9 cellular contexts compared by ENCODE assay signal in the genomic region with DNA sequence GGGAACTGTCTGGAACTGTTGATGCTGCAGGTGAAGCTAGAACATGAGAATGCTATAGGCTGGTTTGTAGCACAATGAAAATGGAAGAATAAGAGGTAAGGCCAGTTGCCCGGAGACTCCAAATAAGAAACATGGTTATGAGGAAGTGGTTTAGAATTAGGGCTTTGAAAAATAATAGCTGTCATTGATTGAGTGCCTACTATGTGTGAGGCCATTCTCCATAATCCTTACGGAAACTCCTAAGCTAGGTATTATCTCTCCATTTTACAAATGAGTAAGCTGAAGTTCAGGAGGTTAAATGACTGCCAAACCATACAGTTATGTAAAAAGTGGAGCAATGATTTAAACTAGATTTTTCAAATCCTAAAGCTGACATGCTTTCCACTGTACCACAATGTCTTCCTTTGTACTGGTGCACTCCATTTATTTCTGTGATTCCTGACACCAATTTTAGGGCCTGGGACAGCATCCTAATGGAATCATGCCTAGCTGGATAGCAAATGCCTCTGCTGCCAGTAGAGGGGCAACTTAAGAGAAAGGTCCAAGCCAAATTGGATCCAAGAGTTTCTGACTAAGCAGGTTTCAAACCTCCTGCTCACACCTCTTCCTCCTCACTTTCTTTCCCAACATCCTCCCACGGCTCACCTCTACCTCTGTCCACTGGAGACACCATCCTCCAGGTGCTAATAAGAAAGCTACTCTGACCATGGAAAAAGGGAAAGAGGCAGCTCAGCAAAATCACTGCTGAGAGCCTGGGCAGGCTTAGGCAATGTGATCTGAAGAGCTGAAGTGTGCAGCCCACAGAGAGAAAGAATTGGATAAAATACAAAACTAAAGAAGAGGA. TPM values are rescaled to one million over a fixed set of nuclear protein-coding genes. Genes with fewer than 3 reads are reported as not detected.
DNase-seq lines count a peak whose midpoint lies in the region; ATAC-seq and TF ChIP-seq lines count a peak whose summit lies in the region.
"Had no signal": no experiment of that assay in that cellular context is flagged by ENCODE, and none has a peak within 500 bp of the region (broad histone marks: within the 10 kb centered on the region; RNA-seq: fewer than 3 reads in every experiment).

No MANE protein-coding gene starts in this region.

- no peaks in the 10 kb centered on the region for H3K9me3 Mint-ChIP-seq in T-cell
- H3K9me3 Mint-ChIP-seq in natural killer cell = no peaks in the 10 kb centered on the region

- POLR2A ChIA-PET in T-cell (lab: Charles Lee) = interaction anchor here in 1 of 2 donors (0.5 kb wide), 1 partner anchor 405 kb away, joined by 3 read pairs; no protein-coding TSS in a partner anchor

- H3K4me1 Mint-ChIP-seq in T-cell (peaks cover 17 to 26% (median 19%) of the 10 kb centered on the region in 3 donors), natural killer cell (peaks cover 17 to 18% of the 10 kb centered on the region in 2 donors)

- CTCF ChIA-PET in T-cell (lab: Charles Lee) = interaction anchor here in 1 of 2 donors (0.6 to 1.2 kb wide), 4 partner anchors 9 to 498 kb away, joined by 3 to 6 read pairs (median 4); no protein-coding TSS in a partner anchor

- H3K4me3 Mint-ChIP-seq in T-cell = peak overlapping the region in 2 of 3 donors; percentile 7 to 28
- H3K4me3 Mint-ChIP-seq in natural killer cell = peak overlapping the region; percentile 70

- peak; percentile 48 for ATAC-seq in GM18868 (IDR thresholded peaks at IDR 0.05; ENCODE audit: unreplicated experiment)
- peak; percentile 32 for ATAC-seq in HG02840 (IDR thresholded peaks at IDR 0.05; ENCODE audit: low FRiP score, unreplicated experiment)
- ATAC-seq in T-cell (replicated peaks in 1 of 4) = peak in 1 of 4 experiments; percentile 19
- ATAC-seq in natural killer cell = peak in 2 of 3 donors; percentile 43 to 50

- H3K27me3 Mint-ChIP-seq in T-cell (peaks cover 0 to 1% of the 10 kb centered on the region in 2 donors), natural killer cell (ENCODE audit: low read depth in 2 of 2) (peaks cover 0 to 5% of the 10 kb centered on the region in 2 donors)

- TF ChIP-seq CTCF in natural killer cell (IDR thresholded peaks at IDR 0.05) = no peak

- DNase-seq in T-cell (no peak), natural killer cell (no peak), head of caudate nucleus (no peak), C1 segment of cervical spinal cord (lab: John Stamatoyannopoulos, UW) (no peak), NCI-H748 treated with DMSO at 0.1 percent for 48 hours (lab: John Stamatoyannopoulos, UW) (no peak), NCI-H774 (lab: John Stamatoyannopoulos, UW) (no peak)
- DNase-seq: KG1 had no signal

- no peaks in the 10 kb centered on the region for H3K36me3 Mint-ChIP-seq in T-cell
- no peaks in the 10 kb centered on the region for H3K36me3 Mint-ChIP-seq in natural killer cell

- intact Hi-C loops in natural killer cell (cut with micrococcal nuclease) (no loop called here), head of caudate nucleus (cut with DNase I) (no loop called here)

- peak overlapping the region in 1 of 2 donors; percentile 56 for H3K27ac Mint-ChIP-seq in T-cell
- peak overlapping the region; percentile 73 to 80 for H3K27ac Mint-ChIP-seq in natural killer cell

RNA-seq across cellular contexts. Expression of gene PICALM, which starts 46.9 kb away (rescaled TPM):
- total RNA-seq in T-cell = 100 to 1,000 TPM in 4 of 5 donors, 10 to 100 TPM in 1; 97.7 to 121 (median 105) TPM
- total RNA-seq in natural killer cell = 100 to 1,000 TPM; 262 to 291 (median 285) TPM
